8 cellular contexts compared by ENCODE assay signal in the genomic region with DNA sequence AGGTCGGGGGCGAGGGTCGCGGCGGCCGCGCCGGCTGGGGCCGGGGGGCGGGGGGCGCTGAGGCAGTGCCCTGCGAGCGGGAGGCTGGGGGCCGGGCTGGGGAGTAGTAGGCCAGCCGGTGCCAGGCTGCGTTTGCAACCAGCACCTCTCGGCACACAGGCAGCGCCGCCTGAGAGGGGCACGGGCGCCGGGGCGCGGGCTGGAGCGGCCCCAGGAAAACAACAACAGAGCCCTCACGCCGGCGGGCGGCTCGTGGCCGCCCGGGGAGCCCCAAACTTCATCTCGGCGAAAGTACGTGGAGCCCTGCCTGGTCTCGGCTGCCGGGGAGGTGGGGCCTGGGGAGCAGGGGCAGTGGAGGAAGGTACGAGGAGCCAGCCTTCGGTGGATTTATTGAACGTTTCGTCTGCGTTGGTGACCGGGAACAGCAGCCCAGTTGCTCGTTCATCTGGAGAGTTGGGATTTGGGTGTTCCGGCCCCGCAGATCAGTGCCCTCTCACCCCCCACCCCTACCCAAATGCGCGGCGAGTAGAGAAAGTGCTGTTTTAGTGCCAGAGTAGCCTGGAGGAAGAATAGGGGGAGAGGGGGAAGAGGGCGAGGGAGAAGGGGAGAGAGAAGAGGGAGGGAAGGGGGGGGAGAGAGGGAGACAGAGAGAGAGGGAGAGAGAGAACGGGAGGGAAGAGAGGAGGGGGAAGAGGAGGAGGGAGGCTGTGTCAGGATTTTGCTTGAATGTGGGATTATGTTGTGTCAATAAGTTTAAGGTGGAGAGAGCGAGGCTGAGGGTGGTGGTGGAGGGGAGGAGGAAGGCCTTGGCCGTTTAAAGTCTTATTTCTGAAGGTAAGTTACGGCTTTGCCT.
DNase-seq lines count a peak whose midpoint lies in the region; ATAC-seq lines count a peak whose summit lies in the region.

No MANE protein-coding gene starts in this region.

- DNase-seq in NCI-H2081 (lab: John Stamatoyannopoulos, UW) (peak; percentile 50 to 63), NCI-H2081 treated with DMSO at 0.1 percent for 48 hours (lab: John Stamatoyannopoulos, UW) (no peak), NCI-H146 treated with DMSO at 0.1 percent for 48 hours (lab: John Stamatoyannopoulos, UW; ENCODE audit: unreplicated experiment) (peak; percentile 79), kidney tubule cell (ENCODE audit: low spot score) (peak; percentile 58)
- peak; percentile 63 for DNase-seq in activated CD4-positive, CD25-positive, alpha-beta regulatory T cell treated with anti-CD3 and anti-CD28 coated beads, Interleukin-2, amount 50 U/mL, for 72 hours
- DNase-seq in stimulated activated CD4-positive, alpha-beta T cell treated with anti-CD3 and anti-CD28 coated beads, Interleukin-1b, Interleukin-23, amount 100 ng/mL, for 4 hours (ENCODE audit: low read depth in 2 of 2), result peak; percentile 10 to 49

- H3K27ac ChIP-seq in cingulate gyrus (ENCODE audit: low read depth, low read length), result peak overlapping the region; percentile 88

- peak; percentile 40 for ATAC-seq in HG02642 (IDR thresholded peaks at IDR 0.05; ENCODE audit: poor library complexity, unreplicated experiment)
